ENCODE assay signal across 11 cellular contexts in the genomic region with DNA sequence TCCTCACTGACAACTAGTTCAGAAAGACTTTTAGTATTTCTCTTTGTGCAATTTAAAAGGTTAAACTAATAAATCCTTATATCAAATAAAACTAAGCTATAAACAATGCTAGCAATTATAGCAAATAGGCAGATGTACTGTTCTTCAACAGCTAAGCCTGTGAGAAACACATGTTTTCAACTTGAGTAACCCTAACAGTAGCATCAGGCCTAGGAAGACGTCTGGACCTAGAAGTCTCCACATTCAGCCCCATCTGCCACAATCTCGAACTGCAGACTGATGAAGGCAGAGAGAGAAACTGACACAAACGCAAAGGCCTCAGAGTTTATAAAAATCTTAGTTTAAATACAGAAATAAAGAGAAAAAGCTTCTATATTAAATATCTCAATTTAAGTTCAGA. TPM values are rescaled to one million over a fixed set of nuclear protein-coding genes. Genes with fewer than 3 reads are reported as not detected.
DNase-seq lines count a peak whose midpoint lies in the region; ATAC-seq, FAIRE-seq and TF ChIP-seq lines count a peak whose summit lies in the region.
"Had no signal": no experiment of that assay in that cellular context is flagged by ENCODE, and none has a peak within 500 bp of the region (broad histone marks: within the 10 kb centered on the region; RNA-seq: fewer than 3 reads in every experiment).

No MANE protein-coding gene starts in this region.

- CTCF ChIA-PET in activated CD8-positive, alpha-beta T cell treated with anti-CD3 and anti-CD28 coated beads for 36 hours (lab: Charles Lee) = interaction anchor here (0.9 to 2.5 kb wide), 4 partner anchors 46 to 171 kb away, joined by 3 to 6 read pairs (median 6); no protein-coding TSS in a partner anchor
- CTCF ChIA-PET in HepG2 (lab: Yijun Ruan, JAX; ENCODE audit: low intra/inter-chr PET ratio, low total read pairs) = no interaction called here

- no peaks in the 10 kb centered on the region for H3K9me3 Mint-ChIP-seq in activated naive CD4-positive, alpha-beta T cell treated with anti-CD3 and anti-CD28 coated beads, Interleukin-2, amount 50 U/mL, for 24 hours
- no peaks in the 10 kb centered on the region for H3K9me3 Mint-ChIP-seq in activated naive CD4-positive, alpha-beta T cell treated with anti-CD3 and anti-CD28 coated beads, Interleukin-2, amount 50 U/mL, for 72 hours
- no peaks in the 10 kb centered on the region for H3K9me3 Mint-ChIP-seq in activated CD8-positive, alpha-beta T cell treated with anti-CD3 and anti-CD28 coated beads for 36 hours

- peaks cover 88% of the 10 kb centered on the region for H3K79me2 ChIP-seq in HepG2 (ENCODE audit: insufficient read depth, low read length)

- in situ Hi-C loops in HepG2 (cut with HindIII; ENCODE audit: extremely low pct_ligation_motif_present, low pct_unique_long_range_greater_than_20kb) = no loop called here

- no TSS peak for BruUV-seq in HepG2 (replicated peaks; lab: Mats Ljungman, UMichigan)

- no peak for ATAC-seq in activated naive CD4-positive, alpha-beta T cell treated with anti-CD3 and anti-CD28 coated beads, Interleukin-2, amount 50 U/mL, for 72 hours
- ATAC-seq in activated CD8-positive, alpha-beta T cell treated with anti-CD3 and anti-CD28 coated beads for 36 hours = no peak
- ATAC-seq in HepG2 (no peak), upper lobe of right lung (no peak), HG03469 (IDR thresholded peaks at IDR 0.05; ENCODE audit: unreplicated experiment) (no peak)

- H3K4me1 Mint-ChIP-seq in activated naive CD4-positive, alpha-beta T cell treated with anti-CD3 and anti-CD28 coated beads, Interleukin-2, amount 50 U/mL, for 24 hours = peaks cover 60% of the 10 kb centered on the region
- peaks cover 49% of the 10 kb centered on the region for H3K4me1 Mint-ChIP-seq in activated CD8-positive, alpha-beta T cell treated with anti-CD3 and anti-CD28 coated beads for 36 hours (ENCODE audit: low read depth)

- peaks cover 1 to 21% of the 10 kb centered on the region in 2 experiments; a peak in 3 of 5 replicates for H3K36me3 ChIP-seq in HepG2 (replicated peaks in 1 of 2; ENCODE audit: control insufficient read depth in 1 of 2, insufficient read depth in 2 of 2, low read length in 2 of 2)
- peaks cover 19% of the 10 kb centered on the region for H3K36me3 ChIP-seq in upper lobe of right lung

- no peaks in the 10 kb centered on the region for H3K9me3 ChIP-seq in HepG2 (ENCODE audit: low read length)
- H3K9me3 ChIP-seq in upper lobe of right lung = no peaks in the 10 kb centered on the region

- peaks cover 10% of the 10 kb centered on the region for H4K20me1 ChIP-seq in HepG2 (ENCODE audit: insufficient read depth, low read length)

- intact Hi-C loops in activated CD8-positive, alpha-beta T cell treated with anti-CD3 and anti-CD28 coated beads for 36 hours (cut with micrococcal nuclease) = no loop called here
- intact Hi-C loops in HepG2 (cut with micrococcal nuclease; ENCODE audit: unreplicated experiment) (no loop called here), upper lobe of right lung (cut with DNase I) (no loop called here)

- peak overlapping the region; percentile 85 to 96 (median 90); a peak in 5 of 6 replicates for H3K4me3 ChIP-seq in HepG2 (replicated peaks in 1 of 3; ENCODE audit: insufficient read depth in 1 of 3, low read depth in 2 of 3, low read length in 3 of 3)
- peak overlapping the region; percentile 95 for H3K4me3 ChIP-seq in upper lobe of right lung

- H3K4me2 ChIP-seq in HepG2 (ENCODE audit: low read depth, low read length) = peak overlapping the region; percentile 92

- H3K9ac ChIP-seq in HepG2 (ENCODE audit: insufficient read depth, low read depth, low read length) = peak overlapping the region; percentile 98

- WGBS in HepG2 (ENCODE audit: low lambda C conversion rate) = 16% methylated on average over 3 of the region's 3 CpGs

- no peaks in the 10 kb centered on the region for H3K27me3 Mint-ChIP-seq in activated naive CD4-positive, alpha-beta T cell treated with anti-CD3 and anti-CD28 coated beads, Interleukin-2, amount 50 U/mL, for 24 hours
- H3K27me3 Mint-ChIP-seq in activated CD8-positive, alpha-beta T cell treated with anti-CD3 and anti-CD28 coated beads for 36 hours = no peaks in the 10 kb centered on the region

- no peak for FAIRE-seq in HepG2 (lab: Jason Lieb, UNC)
- FAIRE-seq: H1 had no signal

- no peak overlapping the region for H2AFZ ChIP-seq in HepG2 (ENCODE audit: low read length)

- H3K27me3 ChIP-seq in HepG2 (ENCODE audit: control insufficient read depth in 1 of 2, insufficient read depth in 2 of 2, low read length in 2 of 2) = no peaks in the 10 kb centered on the region; a peak in 1 of 5 replicates
- H3K27me3 ChIP-seq in upper lobe of right lung = no peaks in the 10 kb centered on the region

- peaks cover 7% of the 10 kb centered on the region for H3K36me3 Mint-ChIP-seq in activated naive CD4-positive, alpha-beta T cell treated with anti-CD3 and anti-CD28 coated beads, Interleukin-2, amount 50 U/mL, for 24 hours
- peaks cover 20 to 21% of the 10 kb centered on the region in 2 donors for H3K36me3 Mint-ChIP-seq in activated naive CD4-positive, alpha-beta T cell treated with anti-CD3 and anti-CD28 coated beads, Interleukin-2, amount 50 U/mL, for 72 hours
- peaks cover 17% of the 10 kb centered on the region for H3K36me3 Mint-ChIP-seq in activated CD8-positive, alpha-beta T cell treated with anti-CD3 and anti-CD28 coated beads for 36 hours (ENCODE audit: low read depth)

- H3K4me3 Mint-ChIP-seq in activated naive CD4-positive, alpha-beta T cell treated with anti-CD3 and anti-CD28 coated beads, Interleukin-2, amount 50 U/mL, for 24 hours = peak overlapping the region; percentile 98
- H3K4me3 Mint-ChIP-seq in activated CD8-positive, alpha-beta T cell treated with anti-CD3 and anti-CD28 coated beads for 36 hours = peak overlapping the region; percentile 94

- no peak for TF ChIP-seq CTCF in activated CD8-positive, alpha-beta T cell treated with anti-CD3 and anti-CD28 coated beads for 36 hours (IDR thresholded peaks at IDR 0.05)
- no peak for TF ChIP-seq CTCF in HepG2 (CRISPR knock-in tag; IDR thresholded peaks at IDR 0.05)
- TF ChIP-seq CTCF in upper lobe of right lung (IDR thresholded peaks at IDR 0.05) = no peak

- no peak for TF ChIP-seq RAD21 in HepG2 (CRISPR knock-in tag; IDR thresholded peaks at IDR 0.05)

- H3K4me1 ChIP-seq in HepG2 (ENCODE audit: insufficient read depth, low read length) = peaks cover 52% of the 10 kb centered on the region
- H3K4me1 ChIP-seq in upper lobe of right lung = peaks cover 41% of the 10 kb centered on the region

- no peak for DNase-seq in activated naive CD4-positive, alpha-beta T cell treated with anti-CD3 and anti-CD28 coated beads, Interleukin-2, amount 50 U/mL, for 72 hours (ENCODE audit: low spot score in 2 of 2)
- no peak for DNase-seq in activated CD8-positive, alpha-beta T cell treated with anti-CD3 and anti-CD28 coated beads for 36 hours
- DNase-seq in HepG2 (ENCODE audit: low spot score) = no peak
- no peak for DNase-seq in upper lobe of right lung
- DNase-seq in H4 (ENCODE audit: low spot score) = no peak
- DNase-seq in 8988T = no peak
- DNase-seq: activated CD4-positive, alpha-beta T cell treated with anti-CD3 and anti-CD28 coated beads, Interleukin-2, amount 50 U/mL, for 1 hour; NCI-H1105 had no signal

- peak overlapping the region; percentile 15 for H3K27ac Mint-ChIP-seq in activated naive CD4-positive, alpha-beta T cell treated with anti-CD3 and anti-CD28 coated beads, Interleukin-2, amount 50 U/mL, for 24 hours
- peak overlapping the region in 1 of 2 donors; percentile 38 for H3K27ac Mint-ChIP-seq in activated naive CD4-positive, alpha-beta T cell treated with anti-CD3 and anti-CD28 coated beads, Interleukin-2, amount 50 U/mL, for 72 hours
- H3K27ac Mint-ChIP-seq in activated CD8-positive, alpha-beta T cell treated with anti-CD3 and anti-CD28 coated beads for 36 hours = peak overlapping the region; percentile 81

- no peak for TF ChIP-seq POLR2A in HepG2 (IDR thresholded peaks at IDR 0.05; ENCODE audit: insufficient read depth in 1 of 2, low read depth in 2 of 2, low read length in 2 of 2)

- no peak for TF ChIP-seq EP300 in HepG2 (IDR thresholded peaks at IDR 0.05; ENCODE audit: low read depth in 2 of 2, low read length in 2 of 2)
- TF ChIP-seq EP300 in HepG2 (CRISPR knock-in tag; IDR thresholded peaks at IDR 0.05; ENCODE audit: borderline replicate concordance) = no peak

- H3K27ac ChIP-seq in HepG2 (ENCODE audit: extremely low read length, insufficient read depth, low read length) (peak overlapping the region; percentile 96), upper lobe of right lung (no peak overlapping the region)

- POLR2A ChIA-PET in activated CD8-positive, alpha-beta T cell treated with anti-CD3 and anti-CD28 coated beads for 36 hours (lab: Charles Lee) = no interaction called here
- POLR2A ChIA-PET in HepG2 (lab: Yijun Ruan, JAX) = interaction anchor here (1.2 to 1.3 kb wide), 2 partner anchors 27 to 35 kb away, joined by 3 read pairs; partner anchors contain the start of gene SLC25A17

RNA-seq across cellular contexts. Expression of gene ST13, which starts 2.5 kb away (rescaled TPM):
- 100 to 1,000 TPM; 240 to 301 TPM for total RNA-seq in activated naive CD4-positive, alpha-beta T cell treated with anti-CD3 and anti-CD28 coated beads, Interleukin-2, amount 50 U/mL, for 72 hours
- 100 to 1,000 TPM; 237 to 249 TPM for total RNA-seq in activated CD8-positive, alpha-beta T cell treated with anti-CD3 and anti-CD28 coated beads for 36 hours
- total RNA-seq in HepG2 (2016; rRNA removed; fragmentation: Illumina TruSeq; extraction: Trizol) (274 and 393 TPM in 2 replicates), upper lobe of right lung (192 TPM)
- total RNA-seq in HepG2 (2016; cell fraction: cytosol; rRNA removed; fragmentation: Illumina TruSeq; extraction: Trizol; ENCODE audit: low read depth) = 96.2 and 106 TPM in 2 replicates
- 279 and 367 TPM in 2 replicates for total RNA-seq in HepG2 (2016; cell fraction: insoluble cytoplasmic fraction; rRNA removed; fragmentation: Illumina TruSeq; extraction: Trizol)
- 202 and 206 TPM in 2 replicates for total RNA-seq in HepG2 (2016; cell fraction: membrane; rRNA removed; fragmentation: Illumina TruSeq; extraction: Trizol)
- total RNA-seq in HepG2 (2016; cell fraction: nucleus; rRNA removed; fragmentation: Illumina TruSeq; extraction: Trizol) = 86.1 and 94.9 TPM in 2 replicates
- polyA plus RNA-seq in HepG2 (2011; rRNA removed) = 104 and 110 TPM in 2 replicates
- 60.5 and 92.1 TPM in 2 replicates for polyA plus RNA-seq in HepG2 (2011; cell fraction: cytosol; rRNA removed)
- 22.5 and 35.3 TPM in 2 replicates for polyA plus RNA-seq in HepG2 (2011; cell fraction: nucleus; rRNA removed)
- polyA plus RNA-seq in HepG2 (2012) = 273 and 374 TPM in 2 replicates
- 142 and 151 TPM in 2 replicates for polyA plus RNA-seq in HepG2 (2016; cell fraction: cytosol; fragmentation: Illumina TruSeq; extraction: Trizol; ENCODE audit: low read depth)
- polyA plus RNA-seq in HepG2 (2016; cell fraction: insoluble cytoplasmic fraction; fragmentation: Illumina TruSeq; extraction: Trizol; ENCODE audit: low read depth) = 458 and 479 TPM in 2 replicates
- 211 and 234 TPM in 2 replicates for polyA plus RNA-seq in HepG2 (2016; cell fraction: membrane; fragmentation: Illumina TruSeq; extraction: Trizol; ENCODE audit: low read depth)
- polyA plus RNA-seq in HepG2 (2016; cell fraction: nucleus; fragmentation: Illumina TruSeq; extraction: Trizol; ENCODE audit: insufficient read depth, low read depth) = 146 and 149 TPM in 2 replicates
- polyA minus RNA-seq in HepG2 (2011; rRNA and poly(A)+ RNA removed; ENCODE audit: low replicate concordance) = 57.3 and 59.1 TPM in 2 replicates
- polyA minus RNA-seq in HepG2 (2011; cell fraction: cytosol; rRNA and poly(A)+ RNA removed) = 121 and 140 TPM in 2 replicates
- polyA minus RNA-seq in HepG2 (2011; cell fraction: nucleus; rRNA and poly(A)+ RNA removed) = 28.6 and 46.7 TPM in 2 replicates
- 145 and 175 TPM in 2 replicates for total RNA-seq in H4 (2014; rRNA removed; shearing (Covaris generic))

RNA-seq across cellular contexts. Expression of gene XPNPEP3, which starts 3.0 kb away (rescaled TPM):
- 10 to 100 TPM; 11.3 to 17.6 TPM for total RNA-seq in activated naive CD4-positive, alpha-beta T cell treated with anti-CD3 and anti-CD28 coated beads, Interleukin-2, amount 50 U/mL, for 72 hours
- 10 to 100 TPM; 24.4 to 25.5 TPM for total RNA-seq in activated CD8-positive, alpha-beta T cell treated with anti-CD3 and anti-CD28 coated beads for 36 hours
- total RNA-seq in HepG2 (2016; rRNA removed; fragmentation: Illumina TruSeq; extraction: Trizol) (10.3 and 15.9 TPM in 2 replicates), upper lobe of right lung (15.0 TPM)
- 6.3 and 6.9 TPM in 2 replicates for total RNA-seq in HepG2 (2016; cell fraction: cytosol; rRNA removed; fragmentation: Illumina TruSeq; extraction: Trizol; ENCODE audit: low read depth)
- total RNA-seq in HepG2 (2016; cell fraction: insoluble cytoplasmic fraction; rRNA removed; fragmentation: Illumina TruSeq; extraction: Trizol) = 10.3 and 14.2 TPM in 2 replicates
- 8.4 and 9.9 TPM in 2 replicates for total RNA-seq in HepG2 (2016; cell fraction: membrane; rRNA removed; fragmentation: Illumina TruSeq; extraction: Trizol)
- total RNA-seq in HepG2 (2016; cell fraction: nucleus; rRNA removed; fragmentation: Illumina TruSeq; extraction: Trizol) = 11.4 and 12.4 TPM in 2 replicates
- polyA plus RNA-seq in HepG2 (2011; rRNA removed) = 11.4 and 14.0 TPM in 2 replicates
- 6.8 and 8.4 TPM in 2 replicates for polyA plus RNA-seq in HepG2 (2011; cell fraction: cytosol; rRNA removed)
- polyA plus RNA-seq in HepG2 (2011; cell fraction: nucleus; rRNA removed) = 9.2 and 10.6 TPM in 2 replicates
- 4.7 and 6.7 TPM in 2 replicates for polyA plus RNA-seq in HepG2 (2012)
- 4.5 and 5.8 TPM in 2 replicates for polyA plus RNA-seq in HepG2 (2016; cell fraction: cytosol; fragmentation: Illumina TruSeq; extraction: Trizol; ENCODE audit: low read depth)
- 11.0 and 12.5 TPM in 2 replicates for polyA plus RNA-seq in HepG2 (2016; cell fraction: insoluble cytoplasmic fraction; fragmentation: Illumina TruSeq; extraction: Trizol; ENCODE audit: low read depth)
- polyA plus RNA-seq in HepG2 (2016; cell fraction: membrane; fragmentation: Illumina TruSeq; extraction: Trizol; ENCODE audit: low read depth) = 7.6 and 8.4 TPM in 2 replicates
- 14.5 TPM in 2 replicates for polyA plus RNA-seq in HepG2 (2016; cell fraction: nucleus; fragmentation: Illumina TruSeq; extraction: Trizol; ENCODE audit: insufficient read depth, low read depth)
- 16.7 and 45.3 TPM in 2 replicates for polyA minus RNA-seq in HepG2 (2011; rRNA and poly(A)+ RNA removed; ENCODE audit: low replicate concordance)
- 14.6 and 15.7 TPM in 2 replicates for polyA minus RNA-seq in HepG2 (2011; cell fraction: cytosol; rRNA and poly(A)+ RNA removed)
- polyA minus RNA-seq in HepG2 (2011; cell fraction: nucleus; rRNA and poly(A)+ RNA removed) = 24.5 and 26.7 TPM in 2 replicates
- 7.9 and 16.7 TPM in 2 replicates for total RNA-seq in H4 (2014; rRNA removed; shearing (Covaris generic))

RNA-seq across cellular contexts. Expression of gene DNAJB7, which starts 8.0 kb away (rescaled TPM):
- not detected for total RNA-seq in activated naive CD4-positive, alpha-beta T cell treated with anti-CD3 and anti-CD28 coated beads, Interleukin-2, amount 50 U/mL, for 72 hours
- total RNA-seq in activated CD8-positive, alpha-beta T cell treated with anti-CD3 and anti-CD28 coated beads for 36 hours = not detected
- total RNA-seq in HepG2 (2016; rRNA removed; fragmentation: Illumina TruSeq; extraction: Trizol) (not detected in 2 replicates), upper lobe of right lung (not detected)
- not detected in 2 replicates for total RNA-seq in HepG2 (2016; cell fraction: cytosol; rRNA removed; fragmentation: Illumina TruSeq; extraction: Trizol; ENCODE audit: low read depth)
- total RNA-seq in HepG2 (2016; cell fraction: insoluble cytoplasmic fraction; rRNA removed; fragmentation: Illumina TruSeq; extraction: Trizol) = not detected in 2 replicates
- not detected in 2 replicates for total RNA-seq in HepG2 (2016; cell fraction: membrane; rRNA removed; fragmentation: Illumina TruSeq; extraction: Trizol)
- not detected in 2 replicates for total RNA-seq in HepG2 (2016; cell fraction: nucleus; rRNA removed; fragmentation: Illumina TruSeq; extraction: Trizol)
- not detected in 2 replicates for polyA plus RNA-seq in HepG2 (2011; rRNA removed)
- not detected in 2 replicates for polyA plus RNA-seq in HepG2 (2011; cell fraction: cytosol; rRNA removed)
- not detected in 2 replicates for polyA plus RNA-seq in HepG2 (2011; cell fraction: nucleus; rRNA removed)
- 0.11 and 0.20 TPM in 2 replicates for polyA plus RNA-seq in HepG2 (2012)
- not detected in 2 replicates for polyA plus RNA-seq in HepG2 (2016; cell fraction: cytosol; fragmentation: Illumina TruSeq; extraction: Trizol; ENCODE audit: low read depth)
- polyA plus RNA-seq in HepG2 (2016; cell fraction: insoluble cytoplasmic fraction; fragmentation: Illumina TruSeq; extraction: Trizol; ENCODE audit: low read depth) = not detected in 2 replicates
- not detected in 2 replicates for polyA plus RNA-seq in HepG2 (2016; cell fraction: membrane; fragmentation: Illumina TruSeq; extraction: Trizol; ENCODE audit: low read depth)
- polyA plus RNA-seq in HepG2 (2016; cell fraction: nucleus; fragmentation: Illumina TruSeq; extraction: Trizol; ENCODE audit: insufficient read depth, low read depth) = not detected in 2 replicates
- not detected in 2 replicates for polyA minus RNA-seq in HepG2 (2011; rRNA and poly(A)+ RNA removed; ENCODE audit: low replicate concordance)
- polyA minus RNA-seq in HepG2 (2011; cell fraction: cytosol; rRNA and poly(A)+ RNA removed) = not detected in 2 replicates
- polyA minus RNA-seq in HepG2 (2011; cell fraction: nucleus; rRNA and poly(A)+ RNA removed) = not detected in 2 replicates
- not detected in 2 replicates for total RNA-seq in H4 (2014; rRNA removed; shearing (Covaris generic))
- total RNA-seq: H1 had no signal
- polyA plus RNA-seq: H1 had no signal

RNA-seq across cellular contexts. Expression of gene SLC25A17, which starts 34.8 kb away (rescaled TPM):
- 10 to 100 TPM; 24.6 to 27.8 TPM for total RNA-seq in activated naive CD4-positive, alpha-beta T cell treated with anti-CD3 and anti-CD28 coated beads, Interleukin-2, amount 50 U/mL, for 72 hours
- 10 to 100 TPM; 28.0 to 34.8 TPM for total RNA-seq in activated CD8-positive, alpha-beta T cell treated with anti-CD3 and anti-CD28 coated beads for 36 hours
- total RNA-seq in HepG2 (2016; rRNA removed; fragmentation: Illumina TruSeq; extraction: Trizol) = 24.0 and 27.9 TPM in 2 replicates
- total RNA-seq in HepG2 (2016; cell fraction: cytosol; rRNA removed; fragmentation: Illumina TruSeq; extraction: Trizol; ENCODE audit: low read depth) = 7.0 and 7.4 TPM in 2 replicates
- 25.7 TPM in 2 replicates for total RNA-seq in HepG2 (2016; cell fraction: insoluble cytoplasmic fraction; rRNA removed; fragmentation: Illumina TruSeq; extraction: Trizol)
- 8.4 and 11.0 TPM in 2 replicates for total RNA-seq in HepG2 (2016; cell fraction: membrane; rRNA removed; fragmentation: Illumina TruSeq; extraction: Trizol)
- total RNA-seq in HepG2 (2016; cell fraction: nucleus; rRNA removed; fragmentation: Illumina TruSeq; extraction: Trizol) = 20.3 and 22.9 TPM in 2 replicates
- polyA plus RNA-seq in HepG2 (2011; rRNA removed) = 12.6 and 15.7 TPM in 2 replicates
- polyA plus RNA-seq in HepG2 (2011; cell fraction: cytosol; rRNA removed) = 7.8 and 12.4 TPM in 2 replicates
- polyA plus RNA-seq in HepG2 (2011; cell fraction: nucleus; rRNA removed) = 6.1 and 7.7 TPM in 2 replicates
- polyA plus RNA-seq in HepG2 (2012) = 10.8 and 11.8 TPM in 2 replicates
- polyA plus RNA-seq in HepG2 (2016; cell fraction: cytosol; fragmentation: Illumina TruSeq; extraction: Trizol; ENCODE audit: low read depth) = 3.5 and 4.2 TPM in 2 replicates
- 28.0 and 29.5 TPM in 2 replicates for polyA plus RNA-seq in HepG2 (2016; cell fraction: insoluble cytoplasmic fraction; fragmentation: Illumina TruSeq; extraction: Trizol; ENCODE audit: low read depth)
- 7.3 and 7.7 TPM in 2 replicates for polyA plus RNA-seq in HepG2 (2016; cell fraction: membrane; fragmentation: Illumina TruSeq; extraction: Trizol; ENCODE audit: low read depth)
- 41.8 and 43.0 TPM in 2 replicates for polyA plus RNA-seq in HepG2 (2016; cell fraction: nucleus; fragmentation: Illumina TruSeq; extraction: Trizol; ENCODE audit: insufficient read depth, low read depth)
- polyA minus RNA-seq in HepG2 (2011; rRNA and poly(A)+ RNA removed; ENCODE audit: low replicate concordance) = 9.5 and 14.5 TPM in 2 replicates
- polyA minus RNA-seq in HepG2 (2011; cell fraction: cytosol; rRNA and poly(A)+ RNA removed) = 6.0 and 6.3 TPM in 2 replicates
- 6.3 and 9.4 TPM in 2 replicates for polyA minus RNA-seq in HepG2 (2011; cell fraction: nucleus; rRNA and poly(A)+ RNA removed)
- 13.8 TPM for total RNA-seq in upper lobe of right lung
- total RNA-seq in H4 (2014; rRNA removed; shearing (Covaris generic)) = 46.1 and 47.3 TPM in 2 replicates
